ENCODE assay signal across 1 cellular context in the genomic region with DNA sequence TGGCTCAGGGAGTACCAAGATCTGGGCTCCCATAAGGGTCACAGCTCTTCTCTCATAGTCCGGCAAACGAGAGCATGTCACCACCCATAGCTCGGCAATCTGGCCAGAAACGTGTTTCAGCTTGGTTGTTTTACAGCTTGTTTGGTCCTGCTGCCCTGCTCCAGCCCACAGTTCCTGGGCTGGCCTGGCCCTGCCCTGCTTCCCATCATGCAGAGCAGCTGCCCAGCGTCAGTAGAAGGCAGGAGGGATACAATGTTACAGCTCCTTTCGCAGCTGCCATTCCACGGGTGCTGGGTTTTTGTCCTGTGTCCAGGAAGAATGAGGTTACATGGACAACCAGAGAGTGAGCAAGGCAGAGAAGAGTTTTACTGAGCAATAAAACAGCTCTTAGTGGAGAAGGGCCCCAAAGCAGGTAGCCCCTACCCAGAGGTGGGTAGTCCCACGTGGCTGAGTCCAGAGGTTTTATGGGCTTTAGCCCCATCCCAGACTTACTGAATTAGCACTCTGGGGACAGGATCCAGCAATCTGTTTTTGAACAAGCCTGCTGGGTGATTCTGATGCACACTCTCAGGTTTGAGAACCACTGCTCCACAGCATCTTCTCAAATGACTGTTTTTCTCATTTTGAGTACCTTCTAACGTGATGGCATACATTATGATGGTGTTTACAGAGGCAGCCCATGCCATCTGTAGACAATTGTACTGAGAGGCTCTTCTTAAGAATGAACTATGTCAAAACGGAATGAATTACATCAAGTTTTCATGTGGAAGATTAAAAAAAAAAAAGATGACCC.
TF ChIP-seq lines count a peak whose summit lies in the region.

No MANE protein-coding gene starts in this region.

TF ChIP-seq in GM12878, 131 proteins besides CTCF, POLR2A, EP300 and RAD21:
- TF ChIP-seq, protein P1, sequence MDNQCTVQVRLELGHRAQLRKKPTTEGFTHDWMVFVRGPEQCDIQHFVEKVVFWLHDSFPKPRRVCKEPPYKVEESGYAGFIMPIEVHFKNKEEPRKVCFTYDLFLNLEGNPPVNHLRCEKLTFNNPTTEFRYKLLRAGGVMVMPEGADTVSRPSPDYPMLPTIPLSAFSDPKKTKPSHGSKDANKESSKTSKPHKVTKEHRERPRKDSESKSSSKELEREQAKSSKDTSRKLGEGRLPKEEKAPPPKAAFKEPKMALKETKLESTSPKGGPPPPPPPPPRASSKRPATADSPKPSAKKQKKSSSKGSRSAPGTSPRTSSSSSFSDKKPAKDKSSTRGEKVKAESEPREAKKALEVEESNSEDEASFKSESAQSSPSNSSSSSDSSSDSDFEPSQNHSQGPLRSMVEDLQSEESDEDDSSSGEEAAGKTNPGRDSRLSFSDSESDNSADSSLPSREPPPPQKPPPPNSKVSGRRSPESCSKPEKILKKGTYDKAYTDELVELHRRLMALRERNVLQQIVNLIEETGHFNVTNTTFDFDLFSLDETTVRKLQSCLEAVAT (IDR thresholded peaks at IDR 0.05): no peak
- TF ChIP-seq IKZF2 (IDR thresholded peaks at IDR 0.05) (no peak), BCL11A (IDR thresholded peaks at IDR 0.05; ENCODE audit: low read depth, low read length) (no peak), SREBF2 (IDR thresholded peaks at IDR 0.05; ENCODE audit: low read length) (no peak), BHLHE40 (IDR thresholded peaks at IDR 0.05; ENCODE audit: borderline replicate concordance in 1 of 2, low read depth in 2 of 2, low read length in 1 of 2) (no peak), SUZ12 (IDR thresholded peaks at IDR 0.05; ENCODE audit: unreplicated experiment) (no peak), ETV6 (conservative IDR thresholded peaks at IDR 0.05 in 1 of 2, IDR thresholded peaks at IDR 0.05 in 1 of 2; ENCODE audit: borderline replicate concordance in 1 of 2, low read depth in 1 of 2) (no peak), EGR1 (IDR thresholded peaks at IDR 0.05; ENCODE audit: borderline replicate concordance in 1 of 2, low read depth in 2 of 2, low read length in 2 of 2) (no peak), RFX5 (IDR thresholded peaks at IDR 0.05; ENCODE audit: low read depth, low read length) (no peak), HCFC1 (IDR thresholded peaks at IDR 0.05; ENCODE audit: low read length) (no peak), FOS (IDR thresholded peaks at IDR 0.05; ENCODE audit: borderline replicate concordance, extremely low read depth, insufficient read length) (no peak), EED (IDR thresholded peaks at IDR 0.05; ENCODE audit: low read depth) (no peak), RELA (IDR thresholded peaks at IDR 0.05; ENCODE audit: borderline replicate concordance, partially characterized antibody) (no peak), POU2F2 (IDR thresholded peaks at IDR 0.05; ENCODE audit: borderline replicate concordance, low read depth, low read length) (no peak), SMARCA5 (IDR thresholded peaks at IDR 0.05) (no peak), SREBF1 (IDR thresholded peaks at IDR 0.05; ENCODE audit: low read length) (no peak), ZNF24 (IDR thresholded peaks at IDR 0.05) (no peak), IKZF1 (conservative IDR thresholded peaks at IDR 0.05) (no peak)
- TF ChIP-seq, protein P2, sequence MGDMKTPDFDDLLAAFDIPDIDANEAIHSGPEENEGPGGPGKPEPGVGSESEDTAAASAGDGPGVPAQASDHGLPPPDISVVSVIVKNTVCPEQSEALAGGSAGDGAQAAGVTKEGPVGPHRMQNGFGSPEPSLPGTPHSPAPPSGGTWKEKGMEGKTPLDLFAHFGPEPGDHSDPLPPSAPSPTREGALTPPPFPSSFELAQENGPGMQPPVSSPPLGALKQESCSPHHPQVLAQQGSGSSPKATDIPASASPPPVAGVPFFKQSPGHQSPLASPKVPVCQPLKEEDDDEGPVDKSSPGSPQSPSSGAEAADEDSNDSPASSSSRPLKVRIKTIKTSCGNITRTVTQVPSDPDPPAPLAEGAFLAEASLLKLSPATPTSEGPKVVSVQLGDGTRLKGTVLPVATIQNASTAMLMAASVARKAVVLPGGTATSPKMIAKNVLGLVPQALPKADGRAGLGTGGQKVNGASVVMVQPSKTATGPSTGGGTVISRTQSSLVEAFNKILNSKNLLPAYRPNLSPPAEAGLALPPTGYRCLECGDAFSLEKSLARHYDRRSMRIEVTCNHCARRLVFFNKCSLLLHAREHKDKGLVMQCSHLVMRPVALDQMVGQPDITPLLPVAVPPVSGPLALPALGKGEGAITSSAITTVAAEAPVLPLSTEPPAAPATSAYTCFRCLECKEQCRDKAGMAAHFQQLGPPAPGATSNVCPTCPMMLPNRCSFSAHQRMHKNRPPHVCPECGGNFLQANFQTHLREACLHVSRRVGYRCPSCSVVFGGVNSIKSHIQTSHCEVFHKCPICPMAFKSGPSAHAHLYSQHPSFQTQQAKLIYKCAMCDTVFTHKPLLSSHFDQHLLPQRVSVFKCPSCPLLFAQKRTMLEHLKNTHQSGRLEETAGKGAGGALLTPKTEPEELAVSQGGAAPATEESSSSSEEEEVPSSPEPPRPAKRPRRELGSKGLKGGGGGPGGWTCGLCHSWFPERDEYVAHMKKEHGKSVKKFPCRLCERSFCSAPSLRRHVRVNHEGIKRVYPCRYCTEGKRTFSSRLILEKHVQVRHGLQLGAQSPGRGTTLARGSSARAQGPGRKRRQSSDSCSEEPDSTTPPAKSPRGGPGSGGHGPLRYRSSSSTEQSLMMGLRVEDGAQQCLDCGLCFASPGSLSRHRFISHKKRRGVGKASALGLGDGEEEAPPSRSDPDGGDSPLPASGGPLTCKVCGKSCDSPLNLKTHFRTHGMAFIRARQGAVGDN (IDR thresholded peaks at IDR 0.05): no peak
- TF ChIP-seq, protein P3, sequence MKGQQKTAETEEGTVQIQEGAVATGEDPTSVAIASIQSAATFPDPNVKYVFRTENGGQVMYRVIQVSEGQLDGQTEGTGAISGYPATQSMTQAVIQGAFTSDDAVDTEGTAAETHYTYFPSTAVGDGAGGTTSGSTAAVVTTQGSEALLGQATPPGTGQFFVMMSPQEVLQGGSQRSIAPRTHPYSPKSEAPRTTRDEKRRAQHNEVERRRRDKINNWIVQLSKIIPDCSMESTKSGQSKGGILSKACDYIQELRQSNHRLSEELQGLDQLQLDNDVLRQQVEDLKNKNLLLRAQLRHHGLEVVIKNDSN (IDR thresholded peaks at IDR 0.05; ENCODE audit: borderline replicate concordance, extremely low read length, insufficient read depth, low read depth, low read length): no peak
